In genomic region chr12:106078358-106079025, GRCh38 we compare ENCODE assay signal across 10 cellular contexts.
DNase-seq lines count a peak whose midpoint lies in the region; ATAC-seq and TF ChIP-seq lines count a peak whose summit lies in the region.
"Had no signal": no experiment of that assay in that cellular context is flagged by ENCODE, and none has a peak within 500 bp of the region (broad histone marks: within the 10 kb centered on the region; RNA-seq: fewer than 3 reads in every experiment).

No MANE protein-coding gene starts in this region.

- dilution Hi-C loops in mammary epithelial cell (cut with HindIII; ENCODE audit: low sequenced_read_pairs): loop anchor here (5.0 kb wide), 1 partner anchor 49 kb away; no protein-coding TSS in a partner anchor

- DNase-seq in mammary epithelial cell: peak; percentile 73
- peak; percentile 76 for DNase-seq in inferior parietal cortex (ENCODE audit: extremely low spot score)
- peak; percentile 53 for DNase-seq in thoracic aorta (ENCODE audit: low spot score)
- DNase-seq in NCI-H187 treated with DMSO at 0.1 percent for 48 hours (lab: John Stamatoyannopoulos, UW): no peak
- no peak for DNase-seq in foreskin melanocyte
- DNase-seq: activated CD4-positive, alpha-beta T cell treated with anti-CD3 and anti-CD28 coated beads for 1 hour had no signal

- in situ Hi-C loops in mammary epithelial cell (cut with MboI; ENCODE audit: low sequenced_read_pairs in 2 of 2): no loop called here

- no peak overlapping the region for H2AFZ ChIP-seq in mammary epithelial cell (ENCODE audit: low read depth, low read length)

- CTCF ChIA-PET in mammary epithelial cell (lab: Charles Lee; ENCODE audit: low non-redundant PET): no interaction called here

- H3K27me3 ChIP-seq in mammary epithelial cell (ENCODE audit: insufficient read depth, low read length) (no peaks in the 10 kb centered on the region), thoracic aorta (replicated peaks; ENCODE audit: insufficient read depth) (no peaks in the 10 kb centered on the region)
- H3K27me3 ChIP-seq: body of pancreas had no signal

- no peak for TF ChIP-seq RAD21 in Ishikawa (IDR thresholded peaks at IDR 0.05; ENCODE audit: low read depth)

- no peaks in the 10 kb centered on the region for H3K79me2 ChIP-seq in mammary epithelial cell (ENCODE audit: insufficient read depth, low read length)

- H3K4me1 ChIP-seq in mammary epithelial cell (ENCODE audit: insufficient read depth, low read length) (peaks cover 10% of the 10 kb centered on the region), thoracic aorta (ENCODE audit: control insufficient read depth in 1 of 2, low read depth in 2 of 2) (peaks cover 53 to 80% of the 10 kb centered on the region in 2 donors)

- 0 out of 2 replicates have a peak, but pooled peaks have one; percentile 39 for TF ChIP-seq EP300 in Ishikawa (IDR thresholded peaks at IDR 0.05; ENCODE audit: borderline replicate concordance)

- H3K27ac ChIP-seq in mammary epithelial cell (ENCODE audit: insufficient read depth, low read depth, low read length) (no peak overlapping the region), thoracic aorta (peak overlapping the region; percentile 88 to 89)
- H3K27ac ChIP-seq: body of pancreas had no signal

- 80% methylated on average over 8 of the region's 10 CpGs for WGBS in mammary epithelial cell (ENCODE audit: low coverage, missing lambda C conversion rate)

- H3K4me3 ChIP-seq in mammary epithelial cell (replicated peaks in 1 of 3; ENCODE audit: insufficient read depth in 1 of 3, low read depth in 2 of 3, low read length in 3 of 3): no peak overlapping the region
- H3K4me3 ChIP-seq in thoracic aorta: peak overlapping the region; percentile 22
- H3K4me3 ChIP-seq: body of pancreas had no signal

- H3K4me2 ChIP-seq in mammary epithelial cell (ENCODE audit: insufficient read depth, low read depth, low read length): no peak overlapping the region

- H3K36me3 ChIP-seq in mammary epithelial cell (ENCODE audit: insufficient read depth, low read length) (no peaks in the 10 kb centered on the region), thoracic aorta (no peaks in the 10 kb centered on the region)

- H4K20me1 ChIP-seq in mammary epithelial cell (ENCODE audit: insufficient read depth, low read length): no peaks in the 10 kb centered on the region

- ATAC-seq in thoracic aorta (ENCODE audit: insufficient number of reproducible peaks, low FRiP score, low read depth) (no peak), GM18873 (IDR thresholded peaks at IDR 0.05; ENCODE audit: low FRiP score, unreplicated experiment) (no peak), HG03439 (IDR thresholded peaks at IDR 0.05; ENCODE audit: unreplicated experiment) (no peak)
- ATAC-seq: body of pancreas had no signal

- intact Hi-C loops in mammary epithelial cell (cut with micrococcal nuclease): loop anchor here (2.0 to 5.0 kb wide), 2 partner anchors 34 to 54 kb away; no protein-coding TSS in a partner anchor

- H3K9me3 ChIP-seq in mammary epithelial cell (replicated peaks; ENCODE audit: insufficient read depth, low read length) (no peaks in the 10 kb centered on the region), thoracic aorta (no peaks in the 10 kb centered on the region)
- H3K9me3 ChIP-seq: body of pancreas had no signal

- no peak overlapping the region for H3K9ac ChIP-seq in mammary epithelial cell (ENCODE audit: insufficient read depth, low read length)

- BruUV-seq in mammary epithelial cell (replicated peaks; lab: Mats Ljungman, UMichigan): no TSS peak

- TF ChIP-seq CTCF in mammary epithelial cell (conservative IDR thresholded peaks at IDR 0.05 in 1 of 2, IDR thresholded peaks at IDR 0.05 in 1 of 2; ENCODE audit: extremely low read depth in 1 of 2, insufficient read depth in 1 of 2, low read depth in 1 of 2, low read length in 2 of 2) (no peak), thoracic aorta (IDR thresholded peaks at IDR 0.05) (no peak)

TF ChIP-seq in Ishikawa, 13 proteins besides CTCF, POLR2A, EP300 and RAD21:
- TF ChIP-seq YY1 (IDR thresholded peaks at IDR 0.05; ENCODE audit: low read depth) (peak; percentile 68), TEAD4 (IDR thresholded peaks at IDR 0.05) (peak; percentile 41; the same call in 1 of the 2 replicates), NFIC (IDR thresholded peaks at IDR 0.05) (peak; percentile 70), EGR1 (IDR thresholded peaks at IDR 0.05) (no peak), REST (IDR thresholded peaks at IDR 0.05; ENCODE audit: low read depth) (no peak), MAX (IDR thresholded peaks at IDR 0.05) (peak; percentile 61; the same call in 1 of the 2 replicates), TAF1 (IDR thresholded peaks at IDR 0.05; ENCODE audit: low read depth) (no peak), FOXM1 (IDR thresholded peaks at IDR 0.05; ENCODE audit: borderline replicate concordance, low read depth) (no peak)

Comparison
In these comparisons a context has a peak if more than half of its experiments do, and no peak if none do; other contexts are left out.
1. DNase-seq: peak in mammary epithelial cell (single experiment), inferior parietal cortex (single experiment) and thoracic aorta (single experiment); none in NCI-H187 treated with DMSO at 0.1 percent for 48 hours (single experiment) and foreskin melanocyte (single experiment).